17 cellular contexts compared by ENCODE assay signal in the genomic region with DNA sequence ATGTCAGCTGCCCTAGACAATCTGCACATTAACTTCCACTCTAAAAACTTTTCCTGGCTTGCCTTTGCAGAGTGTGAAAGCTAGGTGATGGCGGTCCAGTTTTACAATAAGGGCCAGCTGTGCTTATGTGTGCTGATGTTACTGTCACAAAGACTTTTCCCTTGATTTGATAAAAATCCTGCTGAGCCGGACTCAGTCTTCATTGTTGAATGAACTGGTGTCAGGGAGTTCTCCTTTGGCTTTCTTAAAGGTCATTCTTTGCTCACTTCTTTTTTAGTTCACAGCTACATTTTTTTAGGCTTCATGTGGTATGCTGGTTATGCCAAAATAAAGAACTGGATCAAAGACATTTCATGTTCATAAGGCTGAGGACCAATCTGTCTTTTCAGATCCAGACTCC.
DNase-seq lines count a peak whose midpoint lies in the region; ATAC-seq and TF ChIP-seq lines count a peak whose summit lies in the region.
"Had no signal": no experiment of that assay in that cellular context is flagged by ENCODE, and none has a peak within 500 bp of the region (broad histone marks: within the 10 kb centered on the region; RNA-seq: fewer than 3 reads in every experiment).

No MANE protein-coding gene starts in this region.

- ATAC-seq in left lung, result peak; percentile 14
- ATAC-seq in thoracic aorta (ENCODE audit: insufficient number of reproducible peaks, low FRiP score, low read depth), result no peak
- no peak for ATAC-seq in left lobe of liver
- ATAC-seq in GM19455 (IDR thresholded peaks at IDR 0.05; ENCODE audit: unreplicated experiment), result no peak
- no peak for ATAC-seq in HG03108 (IDR thresholded peaks at IDR 0.05; ENCODE audit: unreplicated experiment)
- ATAC-seq: A549 had no signal

- TF ChIP-seq CTCF in cardiac muscle cell (IDR thresholded peaks at IDR 0.05; ENCODE audit: low read depth, low read length) (no peak), left lung (IDR thresholded peaks at IDR 0.05) (no peak), thoracic aorta (IDR thresholded peaks at IDR 0.05) (no peak)

- intact Hi-C loops in cardiac septum (cut with DNase I) (no loop called here), left lung (cut with DNase I) (no loop called here)

- H3K4me3 ChIP-seq in cardiac muscle cell (no peak overlapping the region), left lung (no peak overlapping the region), thoracic aorta (no peak overlapping the region)
- H3K4me3 ChIP-seq: A549, GM23248, HAP-1 had no signal

- H3K27ac ChIP-seq in cardiac muscle cell (peak overlapping the region; percentile 77), left lung (peak overlapping the region in 1 of 2 donors; percentile 26), thoracic aorta (peak overlapping the region; percentile 6 to 51)
- H3K27ac ChIP-seq: 22Rv1, A549, C4-2B, GM23248, HL-60 had no signal

- peaks cover 5% of the 10 kb centered on the region for H3K4me1 ChIP-seq in cardiac muscle cell (ENCODE audit: low read depth)
- no peaks in the 10 kb centered on the region for H3K4me1 ChIP-seq in left lung
- peaks cover 6 to 24% of the 10 kb centered on the region in 2 donors for H3K4me1 ChIP-seq in thoracic aorta (ENCODE audit: control insufficient read depth in 1 of 2, low read depth in 2 of 2)
- H3K4me1 ChIP-seq: A549, HAP-1 had no signal

- DNase-seq in cardiac muscle cell (ENCODE audit: low read depth in 1 of 2, low spot score in 1 of 2), result no peak
- DNase-seq in cardiac septum (ENCODE audit: low spot score), result no peak
- no peak for DNase-seq in left lung
- no peak for DNase-seq in thoracic aorta (ENCODE audit: low spot score)
- no peak for DNase-seq in left lobe of liver (ENCODE audit: low spot score)
- DNase-seq: AML-193; Caco-2; CD4-positive, alpha-beta T cell; IMR-90 had no signal

- H3K9me3 ChIP-seq in cardiac muscle cell (ENCODE audit: low read depth) (no peaks in the 10 kb centered on the region), left lung (no peaks in the 10 kb centered on the region), thoracic aorta (no peaks in the 10 kb centered on the region)
- H3K9me3 ChIP-seq: A549, Caco-2, HAP-1 had no signal

- no peaks in the 10 kb centered on the region for H3K36me3 ChIP-seq in cardiac muscle cell
- no peaks in the 10 kb centered on the region for H3K36me3 ChIP-seq in left lung
- H3K36me3 ChIP-seq in thoracic aorta, result no peaks in the 10 kb centered on the region
- H3K36me3 ChIP-seq: HAP-1 had no signal

- H3K27me3 ChIP-seq in cardiac muscle cell (no peaks in the 10 kb centered on the region), left lung (no peaks in the 10 kb centered on the region), thoracic aorta (replicated peaks; ENCODE audit: insufficient read depth) (no peaks in the 10 kb centered on the region)
